Comparison of ENCODE assay signal across 9 cellular contexts in the genomic region with DNA sequence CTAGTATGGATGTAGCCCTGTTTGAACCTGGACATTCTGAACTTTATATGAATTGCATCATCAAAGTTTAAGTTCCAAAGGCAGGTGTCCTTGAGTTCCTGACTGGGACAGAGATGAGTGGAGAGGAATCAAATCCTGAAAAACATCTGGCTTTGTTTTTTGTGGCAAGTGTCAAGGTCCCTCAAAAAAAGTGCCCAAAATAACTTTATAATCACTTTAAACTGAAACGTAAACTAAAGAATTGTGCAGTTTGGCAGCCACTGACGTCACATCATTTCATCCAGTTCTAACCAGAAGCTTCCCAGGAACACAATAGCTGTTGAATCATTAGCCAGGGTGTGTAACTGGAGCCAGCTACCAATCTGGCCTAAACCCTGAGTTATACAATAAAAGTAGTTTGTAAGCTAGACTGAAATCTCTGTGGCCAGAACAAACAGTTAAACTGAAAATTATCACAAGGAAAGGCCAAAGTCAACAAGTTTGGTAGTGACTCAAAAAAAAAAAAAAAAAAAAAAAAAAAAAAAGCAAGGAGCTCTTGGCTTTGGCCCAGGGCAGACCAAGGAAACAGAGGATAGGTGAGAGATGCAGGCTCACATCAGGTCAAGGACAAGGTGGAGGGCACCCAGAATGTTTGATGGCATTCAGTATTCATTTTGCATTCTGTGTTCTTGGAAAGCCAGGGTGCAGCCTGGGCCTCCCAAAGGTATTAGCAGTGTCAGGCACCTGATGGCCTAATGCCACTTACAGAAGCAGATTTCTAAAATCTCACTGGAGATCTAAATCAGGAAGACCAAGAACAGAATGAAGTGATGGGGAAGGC.
DNase-seq lines count a peak whose midpoint lies in the region; ATAC-seq, FAIRE-seq and TF ChIP-seq lines count a peak whose summit lies in the region.
"Had no signal": no experiment of that assay in that cellular context is flagged by ENCODE, and none has a peak within 500 bp of the region (broad histone marks: within the 10 kb centered on the region; RNA-seq: fewer than 3 reads in every experiment).

No MANE protein-coding gene starts in this region.

- TF ChIP-seq POLR2A in HepG2 (IDR thresholded peaks at IDR 0.05; ENCODE audit: insufficient read depth in 1 of 2, low read depth in 2 of 2, low read length in 2 of 2) = no peak

- no peak for TF ChIP-seq RAD21 in HepG2 (CRISPR knock-in tag; IDR thresholded peaks at IDR 0.05)

- CTCF ChIA-PET in HepG2 (lab: Yijun Ruan, JAX; ENCODE audit: low intra/inter-chr PET ratio, low total read pairs) = no interaction called here

- peak overlapping the region; percentile 46 for H3K4me2 ChIP-seq in HepG2 (ENCODE audit: low read depth, low read length)

- DNase-seq in HT1080 (ENCODE audit: low read depth) (peak; percentile 81), cardiac fibroblast (ENCODE audit: low read depth in 2 of 2) (peak; percentile 87 to 98), HepG2 (ENCODE audit: low spot score) (peak; percentile 87), NCI-H1105 (lab: John Stamatoyannopoulos, UW) (no peak), NK-92 (lab: John Stamatoyannopoulos, UW; ENCODE audit: unreplicated experiment) (no peak)
- DNase-seq: activated CD4-positive, alpha-beta T cell treated with anti-CD3 and anti-CD28 coated beads, Interleukin-2, amount 10 ng/mL, durations not matched to agents 7 days and 5 days had no signal

- peak overlapping the region; percentile 49 for H3K27ac ChIP-seq in 22Rv1
- H3K27ac ChIP-seq in HepG2 (ENCODE audit: extremely low read length, insufficient read depth, low read length) = peak overlapping the region; percentile 58

- intact Hi-C loops in HepG2 (cut with micrococcal nuclease; ENCODE audit: unreplicated experiment) = loop anchor here (5.0 kb wide), 1 partner anchor 151 kb away; no protein-coding TSS in a partner anchor

- WGBS in HepG2 (ENCODE audit: low lambda C conversion rate) = 3% methylated on average over 2 of the region's 2 CpGs

- no peaks in the 10 kb centered on the region for H4K20me1 ChIP-seq in HepG2 (ENCODE audit: insufficient read depth, low read length)

- no TSS peak for BruUV-seq in HepG2 (replicated peaks; lab: Mats Ljungman, UMichigan)

- H3K9ac ChIP-seq in HepG2 (ENCODE audit: insufficient read depth, low read depth, low read length) = peak overlapping the region; percentile 10; the same call in 1 of the 2 replicates

- in situ Hi-C loops in HepG2 (cut with HindIII; ENCODE audit: extremely low pct_ligation_motif_present, low pct_unique_long_range_greater_than_20kb) = no loop called here

- H3K79me2 ChIP-seq in HepG2 (ENCODE audit: insufficient read depth, low read length) = no peaks in the 10 kb centered on the region

- no peaks in the 10 kb centered on the region for H3K27me3 ChIP-seq in HepG2 (ENCODE audit: control insufficient read depth in 1 of 2, insufficient read depth in 2 of 2, low read length in 2 of 2)

- peak; percentile 53 for FAIRE-seq in HepG2 (lab: Jason Lieb, UNC)

- H3K4me3 ChIP-seq in cardiac fibroblast (replicated peaks in 1 of 2; ENCODE audit: low read depth in 2 of 2, low read length in 2 of 2) = no peak overlapping the region
- H3K4me3 ChIP-seq in HepG2 (replicated peaks in 1 of 3; ENCODE audit: insufficient read depth in 1 of 3, low read depth in 2 of 3, low read length in 3 of 3) = no peak overlapping the region; a peak in 1 of 6 replicates

- ATAC-seq in HepG2 (peak; percentile 99), GM18907 (IDR thresholded peaks at IDR 0.05; ENCODE audit: unreplicated experiment) (no peak), HG03097 (IDR thresholded peaks at IDR 0.05; ENCODE audit: low FRiP score, unreplicated experiment) (no peak)

- TF ChIP-seq EP300 in HepG2 (IDR thresholded peaks at IDR 0.05; ENCODE audit: low read depth in 2 of 2, low read length in 2 of 2) (peak in 1 of 2 experiments; percentile 40; a peak in 1 of 4 replicates), HepG2 (CRISPR knock-in tag; IDR thresholded peaks at IDR 0.05; ENCODE audit: borderline replicate concordance) (no peak; the same call in 1 of the 2 replicates)

- H3K4me1 ChIP-seq in HepG2 (ENCODE audit: insufficient read depth, low read length) = peaks cover 37% of the 10 kb centered on the region

- H2AFZ ChIP-seq in HepG2 (ENCODE audit: low read length) = no peak overlapping the region

- no peak for TF ChIP-seq CTCF in 22Rv1 (IDR thresholded peaks at IDR 0.05)
- TF ChIP-seq CTCF in cardiac fibroblast (IDR thresholded peaks at IDR 0.05; ENCODE audit: low read depth, low read length) = no peak
- no peak for TF ChIP-seq CTCF in HepG2 (CRISPR knock-in tag; IDR thresholded peaks at IDR 0.05)

- POLR2A ChIA-PET in HepG2 (lab: Yijun Ruan, JAX) = interaction anchor here (0.6 to 1.1 kb wide), 6 partner anchors 146 to 499 kb away, joined by 3 to 6 read pairs (median 4); no protein-coding TSS in a partner anchor

- H3K36me3 ChIP-seq in HepG2 (replicated peaks in 1 of 2; ENCODE audit: control insufficient read depth in 1 of 2, insufficient read depth in 2 of 2, low read length in 2 of 2) = no peaks in the 10 kb centered on the region

- H3K9me3 ChIP-seq in HepG2 (ENCODE audit: low read length) = no peaks in the 10 kb centered on the region

TF ChIP-seq in HepG2, 621 proteins besides CTCF, POLR2A, EP300 and RAD21 (continues in another document):
- TF ChIP-seq, protein P1, sequence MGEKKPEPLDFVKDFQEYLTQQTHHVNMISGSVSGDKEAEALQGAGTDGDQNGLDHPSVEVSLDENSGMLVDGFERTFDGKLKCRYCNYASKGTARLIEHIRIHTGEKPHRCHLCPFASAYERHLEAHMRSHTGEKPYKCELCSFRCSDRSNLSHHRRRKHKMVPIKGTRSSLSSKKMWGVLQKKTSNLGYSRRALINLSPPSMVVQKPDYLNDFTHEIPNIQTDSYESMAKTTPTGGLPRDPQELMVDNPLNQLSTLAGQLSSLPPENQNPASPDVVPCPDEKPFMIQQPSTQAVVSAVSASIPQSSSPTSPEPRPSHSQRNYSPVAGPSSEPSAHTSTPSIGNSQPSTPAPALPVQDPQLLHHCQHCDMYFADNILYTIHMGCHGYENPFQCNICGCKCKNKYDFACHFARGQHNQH (CRISPR knock-in tag; IDR thresholded peaks at IDR 0.05) = peak; percentile 67; the same call in 1 of the 2 replicates
- no peak for TF ChIP-seq ZNF83 (CRISPR knock-in tag; IDR thresholded peaks at IDR 0.05; ENCODE audit: borderline replicate concordance)
- TF ChIP-seq TMF1 (CRISPR knock-in tag; IDR thresholded peaks at IDR 0.05; ENCODE audit: low read depth) = no peak
- TF ChIP-seq MAF1 (CRISPR knock-in tag; IDR thresholded peaks at IDR 0.05; ENCODE audit: borderline replicate concordance) = no peak
- peak; percentile 34; the same call in 1 of the 2 replicates for TF ChIP-seq HDAC2 (CRISPR knock-in tag; IDR thresholded peaks at IDR 0.05)
- no peak for TF ChIP-seq HIVEP1 (CRISPR knock-in tag; IDR thresholded peaks at IDR 0.05)
- TF ChIP-seq SMARCC2 (IDR thresholded peaks at IDR 0.05) = no peak
- no peak for TF ChIP-seq HNRNPH1 (optimal IDR thresholded peaks at IDR 0.05; ENCODE audit: low read depth, low read length)
- TF ChIP-seq TOE1 (CRISPR knock-in tag; IDR thresholded peaks at IDR 0.05) = no peak
- TF ChIP-seq MIER2 (CRISPR knock-in tag; IDR thresholded peaks at IDR 0.05) = no peak
- TF ChIP-seq, protein P2, sequence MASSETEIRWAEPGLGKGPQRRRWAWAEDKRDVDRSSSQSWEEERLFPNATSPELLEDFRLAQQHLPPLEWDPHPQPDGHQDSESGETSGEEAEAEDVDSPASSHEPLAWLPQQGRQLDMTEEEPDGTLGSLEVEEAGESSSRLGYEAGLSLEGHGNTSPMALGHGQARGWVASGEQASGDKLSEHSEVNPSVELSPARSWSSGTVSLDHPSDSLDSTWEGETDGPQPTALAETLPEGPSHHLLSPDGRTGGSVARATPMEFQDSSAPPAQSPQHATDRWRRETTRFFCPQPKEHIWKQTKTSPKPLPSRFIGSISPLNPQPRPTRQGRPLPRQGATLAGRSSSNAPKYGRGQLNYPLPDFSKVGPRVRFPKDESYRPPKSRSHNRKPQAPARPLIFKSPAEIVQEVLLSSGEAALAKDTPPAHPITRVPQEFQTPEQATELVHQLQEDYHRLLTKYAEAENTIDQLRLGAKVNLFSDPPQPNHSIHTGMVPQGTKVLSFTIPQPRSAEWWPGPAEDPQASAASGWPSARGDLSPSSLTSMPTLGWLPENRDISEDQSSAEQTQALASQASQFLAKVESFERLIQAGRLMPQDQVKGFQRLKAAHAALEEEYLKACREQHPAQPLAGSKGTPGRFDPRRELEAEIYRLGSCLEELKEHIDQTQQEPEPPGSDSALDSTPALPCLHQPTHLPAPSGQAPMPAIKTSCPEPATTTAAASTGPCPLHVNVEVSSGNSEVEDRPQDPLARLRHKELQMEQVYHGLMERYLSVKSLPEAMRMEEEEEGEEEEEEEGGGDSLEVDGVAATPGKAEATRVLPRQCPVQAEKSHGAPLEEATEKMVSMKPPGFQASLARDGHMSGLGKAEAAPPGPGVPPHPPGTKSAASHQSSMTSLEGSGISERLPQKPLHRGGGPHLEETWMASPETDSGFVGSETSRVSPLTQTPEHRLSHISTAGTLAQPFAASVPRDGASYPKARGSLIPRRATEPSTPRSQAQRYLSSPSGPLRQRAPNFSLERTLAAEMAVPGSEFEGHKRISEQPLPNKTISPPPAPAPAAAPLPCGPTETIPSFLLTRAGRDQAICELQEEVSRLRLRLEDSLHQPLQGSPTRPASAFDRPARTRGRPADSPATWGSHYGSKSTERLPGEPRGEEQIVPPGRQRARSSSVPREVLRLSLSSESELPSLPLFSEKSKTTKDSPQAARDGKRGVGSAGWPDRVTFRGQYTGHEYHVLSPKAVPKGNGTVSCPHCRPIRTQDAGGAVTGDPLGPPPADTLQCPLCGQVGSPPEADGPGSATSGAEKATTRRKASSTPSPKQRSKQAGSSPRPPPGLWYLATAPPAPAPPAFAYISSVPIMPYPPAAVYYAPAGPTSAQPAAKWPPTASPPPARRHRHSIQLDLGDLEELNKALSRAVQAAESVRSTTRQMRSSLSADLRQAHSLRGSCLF (CRISPR knock-in tag; IDR thresholded peaks at IDR 0.05; ENCODE audit: borderline replicate concordance) = no peak
- no peak for TF ChIP-seq ZNF7 (CRISPR knock-in tag; IDR thresholded peaks at IDR 0.05)

Comparison
In these comparisons a context has a peak if more than half of its experiments do, and no peak if none do; other contexts are left out.
1. DNase-seq: peak in HT1080 (single experiment), cardiac fibroblast (2 of 2) and HepG2 (single experiment); none in NCI-H1105 (single experiment) and NK-92 (single experiment).